Comparison of ENCODE assay signal across 14 cellular contexts in the genomic region with DNA sequence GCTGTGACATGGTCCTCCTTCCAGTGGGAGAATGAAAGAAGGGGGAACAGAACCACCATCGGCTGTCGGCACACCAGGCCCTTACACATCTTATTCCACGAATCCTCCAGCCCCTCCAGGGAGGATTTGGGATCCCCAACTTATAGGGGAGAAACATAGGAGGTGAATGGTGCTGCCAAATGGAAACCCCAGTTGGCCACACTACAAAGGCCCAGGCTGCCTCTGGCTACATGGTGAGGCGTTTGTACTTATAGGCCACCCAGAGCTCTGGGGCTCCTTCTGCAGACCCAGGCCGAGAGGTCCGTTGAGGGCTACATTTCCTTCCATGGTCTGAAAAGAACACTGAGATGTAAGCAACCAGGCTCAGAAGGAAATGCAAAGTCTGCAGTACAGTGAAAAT. TPM values are rescaled to one million over a fixed set of nuclear protein-coding genes. Genes with fewer than 3 reads are reported as not detected.
DNase-seq lines count a peak whose midpoint lies in the region; ATAC-seq and TF ChIP-seq lines count a peak whose summit lies in the region.
"Had no signal": no experiment of that assay in that cellular context is flagged by ENCODE, and none has a peak within 500 bp of the region (broad histone marks: within the 10 kb centered on the region; RNA-seq: fewer than 3 reads in every experiment).

No MANE protein-coding gene starts in this region.

- H3K9me3 ChIP-seq in SK-N-SH: no peaks in the 10 kb centered on the region
- H3K9me3 ChIP-seq in endodermal cell (ENCODE audit: control insufficient read depth, low read length): no peaks in the 10 kb centered on the region
- H3K9me3 ChIP-seq: colonic mucosa had no signal

- peaks cover 58% of the 10 kb centered on the region for H3K79me2 ChIP-seq in SK-N-SH (ENCODE audit: insufficient read depth)

- H3K27ac Mint-ChIP-seq in endodermal cell: peak overlapping the region; percentile 61
- no peak overlapping the region for H3K27ac Mint-ChIP-seq in neural crest cell (ENCODE audit: unreplicated experiment)
- peak overlapping the region; percentile 93 for H3K27ac Mint-ChIP-seq in type B pancreatic cell
- H3K27ac Mint-ChIP-seq in activated CD4-positive, alpha-beta T cell treated with anti-CD3 and anti-CD28 coated beads for 36 hours: no peak overlapping the region
- H3K27ac Mint-ChIP-seq in CD14-positive monocyte: peak overlapping the region in 1 of 7 donors; percentile 63
- H3K27ac Mint-ChIP-seq: activated naive CD4-positive, alpha-beta T cell treated with anti-CD3 and anti-CD28 coated beads, Interleukin-2, amount 10 ng/mL, durations not matched to agents 7 days and 5 days had no signal

- H2AFZ ChIP-seq in SK-N-SH (ENCODE audit: low read depth): no peak overlapping the region

- intact Hi-C loops in activated CD4-positive, alpha-beta T cell treated with anti-CD3 and anti-CD28 coated beads for 36 hours (cut with DNase I, micrococcal nuclease): no loop called here
- intact Hi-C loops in CD14-positive monocyte (cut with micrococcal nuclease): no loop called here

- CTCF ChIA-PET in SK-N-SH (lab: Yijun Ruan, JAX): interaction anchor here (1.3 to 1.7 kb wide), 3 partner anchors 10 to 53 kb away, joined by 3 to 13 read pairs (median 5); no protein-coding TSS in a partner anchor
- CTCF ChIA-PET in activated CD4-positive, alpha-beta T cell treated with anti-CD3 and anti-CD28 coated beads for 36 hours (lab: Charles Lee): no interaction called here

- TF ChIP-seq RAD21 in SK-N-SH (IDR thresholded peaks at IDR 0.05; ENCODE audit: low read length): no peak

- H3K4me1 Mint-ChIP-seq in endodermal cell (peaks cover 52% of the 10 kb centered on the region), neural crest cell (peaks cover 47% of the 10 kb centered on the region), type B pancreatic cell (ENCODE audit: unreplicated experiment) (peaks cover 42% of the 10 kb centered on the region), CD14-positive monocyte (peaks cover 13% of the 10 kb centered on the region)
- H3K4me1 Mint-ChIP-seq in activated CD4-positive, alpha-beta T cell treated with anti-CD3 and anti-CD28 coated beads for 36 hours: peaks cover 23% of the 10 kb centered on the region

- no peak overlapping the region for H3K4me3 ChIP-seq in SK-N-SH (ENCODE audit: low read depth in 2 of 2, low read length in 1 of 2)
- no peak overlapping the region for H3K4me3 ChIP-seq in endodermal cell (ENCODE audit: low read length)
- H3K4me3 ChIP-seq: colonic mucosa had no signal

- H3K27me3 ChIP-seq in SK-N-SH (ENCODE audit: insufficient read depth) (no peaks in the 10 kb centered on the region), endodermal cell (ENCODE audit: control insufficient read depth, insufficient read depth, low read length, poor library complexity, severe bottlenecking) (no peaks in the 10 kb centered on the region)
- H3K27me3 ChIP-seq: colonic mucosa had no signal

- TF ChIP-seq CTCF in SK-N-SH (IDR thresholded peaks at IDR 0.05) (no peak), endodermal cell (conservative IDR thresholded peaks at IDR 0.05) (no peak), neural crest cell (conservative IDR thresholded peaks at IDR 0.05) (no peak), type B pancreatic cell (conservative IDR thresholded peaks at IDR 0.05) (no peak), CD14-positive monocyte (IDR thresholded peaks at IDR 0.05) (no peak)

- H4K20me1 ChIP-seq in SK-N-SH (ENCODE audit: insufficient read depth): peaks cover 14% of the 10 kb centered on the region

- H3K27me3 Mint-ChIP-seq in endodermal cell (ENCODE audit: insufficient read depth): no peaks in the 10 kb centered on the region
- no peaks in the 10 kb centered on the region for H3K27me3 Mint-ChIP-seq in neural crest cell (ENCODE audit: low read depth)
- H3K27me3 Mint-ChIP-seq in type B pancreatic cell: no peaks in the 10 kb centered on the region
- H3K27me3 Mint-ChIP-seq in activated CD4-positive, alpha-beta T cell treated with anti-CD3 and anti-CD28 coated beads for 36 hours: no peaks in the 10 kb centered on the region
- peaks cover 24 to 36% (median 25%) of the 10 kb centered on the region in 3 donors for H3K27me3 Mint-ChIP-seq in CD14-positive monocyte (ENCODE audit: low read depth in 3 of 3)

- WGBS in SK-N-SH (ENCODE audit: low lambda C conversion rate): 94% methylated on average over 3 of the region's 6 CpGs
- 97% methylated on average over 3 to 6 of the region's 6 CpGs for WGBS in endodermal cell (ENCODE audit: insufficient coverage in 1 of 2, insufficient read length in 1 of 2), 2 experiments

- no peaks in the 10 kb centered on the region for H3K9me2 ChIP-seq in SK-N-SH

- no peak overlapping the region for H3K4me3 Mint-ChIP-seq in endodermal cell
- peak overlapping the region; percentile 15 for H3K4me3 Mint-ChIP-seq in neural crest cell
- no peak overlapping the region for H3K4me3 Mint-ChIP-seq in type B pancreatic cell
- H3K4me3 Mint-ChIP-seq in activated CD4-positive, alpha-beta T cell treated with anti-CD3 and anti-CD28 coated beads for 36 hours: no peak overlapping the region
- H3K4me3 Mint-ChIP-seq in CD14-positive monocyte: no peak overlapping the region
- H3K4me3 Mint-ChIP-seq: activated naive CD4-positive, alpha-beta T cell treated with anti-CD3 and anti-CD28 coated beads, Interleukin-2, amount 10 ng/mL, durations not matched to agents 7 days and 5 days had no signal

- POLR2A ChIA-PET in SK-N-SH (lab: Yijun Ruan, JAX): no interaction called here
- POLR2A ChIA-PET in activated CD4-positive, alpha-beta T cell treated with anti-CD3 and anti-CD28 coated beads for 36 hours (lab: Charles Lee): no interaction called here

- ATAC-seq in SK-N-SH treated with all-trans-retinoic acid at 6 μM for 48 hours: no peak
- no peak for ATAC-seq in activated CD4-positive, alpha-beta T cell treated with anti-CD3 and anti-CD28 coated beads for 36 hours

- H3K27ac ChIP-seq in SK-N-SH (ENCODE audit: low read depth in 2 of 2, low read length in 1 of 2) (peak overlapping the region in 1 of 2 experiments; percentile 99; a peak in 2 of 4 replicates), endodermal cell (ENCODE audit: low read depth, low read length) (no peak overlapping the region)
- H3K27ac ChIP-seq: 22Rv1, colonic mucosa had no signal

- H3F3A ChIP-seq in SK-N-SH (replicated peaks; ENCODE audit: insufficient read depth): peaks cover 91% of the 10 kb centered on the region

- peak overlapping the region; percentile 81 for H3K9ac ChIP-seq in SK-N-SH
- no peak overlapping the region for H3K9ac ChIP-seq in endodermal cell (ENCODE audit: extremely low read depth, low read length, poor library complexity, severe bottlenecking)

- H3K36me3 ChIP-seq in SK-N-SH (replicated peaks in 1 of 2; ENCODE audit: control insufficient read depth in 1 of 2, insufficient read depth in 2 of 2, low read length in 1 of 2) (peaks cover 74 to 79% of the 10 kb centered on the region in 2 experiments), endodermal cell (ENCODE audit: control insufficient read depth, insufficient read depth, low read length) (peaks cover 96% of the 10 kb centered on the region)

- H3K9me3 Mint-ChIP-seq in endodermal cell (no peaks in the 10 kb centered on the region), neural crest cell (no peaks in the 10 kb centered on the region), type B pancreatic cell (no peaks in the 10 kb centered on the region), CD14-positive monocyte (peaks cover 0 to 6% (median 0%) of the 10 kb centered on the region in 7 donors)
- no peaks in the 10 kb centered on the region for H3K9me3 Mint-ChIP-seq in activated CD4-positive, alpha-beta T cell treated with anti-CD3 and anti-CD28 coated beads for 36 hours (ENCODE audit: low read depth)
- H3K9me3 Mint-ChIP-seq: activated naive CD4-positive, alpha-beta T cell treated with anti-CD3 and anti-CD28 coated beads, Interleukin-2, amount 10 ng/mL, durations not matched to agents 7 days and 5 days had no signal

- TF ChIP-seq EP300 in SK-N-SH (IDR thresholded peaks at IDR 0.05; ENCODE audit: borderline replicate concordance in 1 of 2, low read depth in 1 of 2, low read length in 1 of 2): no peak

- DNase-seq in SK-N-SH (no peak), endodermal cell (peak; percentile 44), neural crest cell (ENCODE audit: low read depth, low spot score) (no peak), type B pancreatic cell (ENCODE audit: extremely low spot score, unreplicated experiment) (no peak), CD14-positive monocyte (ENCODE audit: low spot score) (no peak), NCI-H2081 treated with DMSO at 0.1 percent for 48 hours (lab: John Stamatoyannopoulos, UW) (no peak)
- no peak for DNase-seq in activated CD4-positive, alpha-beta T cell treated with anti-CD3 and anti-CD28 coated beads for 36 hours
- DNase-seq: activated naive CD4-positive, alpha-beta T cell treated with anti-CD3 and anti-CD28 coated beads, Interleukin-2, amount 10 ng/mL, durations not matched to agents 7 days and 5 days; colonic mucosa; HCEC 1CT; NCI-H2171; stimulated activated CD4-positive, alpha-beta T cell treated with anti-CD3 and anti-CD28 coated beads, Interleukin-2, amount 100 ng/mL, for 24 hours had no signal

- H3K36me3 Mint-ChIP-seq in endodermal cell (ENCODE audit: low read depth): peaks cover 78% of the 10 kb centered on the region
- H3K36me3 Mint-ChIP-seq in neural crest cell (ENCODE audit: low read depth): peaks cover 34% of the 10 kb centered on the region
- peaks cover 42% of the 10 kb centered on the region for H3K36me3 Mint-ChIP-seq in type B pancreatic cell
- no peaks in the 10 kb centered on the region for H3K36me3 Mint-ChIP-seq in activated CD4-positive, alpha-beta T cell treated with anti-CD3 and anti-CD28 coated beads for 36 hours (ENCODE audit: low read depth)
- H3K36me3 Mint-ChIP-seq in CD14-positive monocyte: no peaks in the 10 kb centered on the region
- H3K36me3 Mint-ChIP-seq: activated naive CD4-positive, alpha-beta T cell treated with anti-CD3 and anti-CD28 coated beads, Interleukin-2, amount 10 ng/mL, durations not matched to agents 7 days and 5 days had no signal

- H3K4me2 ChIP-seq in SK-N-SH: 0 out of 2 replicates have a peak overlapping the region, but pooled peaks have one; percentile 72

- H3K4me1 ChIP-seq in SK-N-SH (ENCODE audit: control insufficient read depth in 1 of 2, insufficient read depth in 2 of 2, low read depth in 1 of 2, low read length in 1 of 2) (peaks cover 23 to 92% of the 10 kb centered on the region in 2 experiments; a peak in 3 of 4 replicates), endodermal cell (ENCODE audit: control insufficient read depth, insufficient read depth, low read length) (peaks cover 48% of the 10 kb centered on the region)

TF ChIP-seq in SK-N-SH treated with all-trans-retinoic acid at 6 μM for 48 hours, 23 proteins besides CTCF, POLR2A, EP300 and RAD21 (continues in another document):
- no peak for TF ChIP-seq SNAI2 (CRISPR knock-in tag; IDR thresholded peaks at IDR 0.05)

RNA-seq across cellular contexts. Expression of gene AMOTL2, which starts 12.0 kb away (rescaled TPM):
- polyA plus RNA-seq in SK-N-SH (2012; rRNA removed) (163 and 185 TPM in 2 replicates), CD14-positive monocyte (not detected)
- polyA plus RNA-seq in SK-N-SH (2012; cell fraction: cytosol; rRNA removed): 91.0 and 115 TPM in 2 replicates
- 312 and 373 TPM in 2 replicates for polyA plus RNA-seq in SK-N-SH (2012; cell fraction: nucleus; rRNA removed)
- total RNA-seq in endodermal cell (100 to 1,000 TPM; 109 to 153 TPM), neural crest cell (55.6 and 59.5 TPM in 2 replicates), type B pancreatic cell (ENCODE audit: low replicate concordance) (79.2 and 122 TPM in 2 replicates)
- 59.2 TPM for polyA plus RNA-seq in endodermal cell (2013, experiment 1 of 2)
- polyA plus RNA-seq in endodermal cell (2013, experiment 2 of 2): 56.9 TPM
- total RNA-seq in activated CD4-positive, alpha-beta T cell treated with anti-CD3 and anti-CD28 coated beads for 36 hours: under 1 TPM; 0.32 to 0.42 TPM

Comparison
In these comparisons a context has a peak if more than half of its experiments do, and no peak if none do; other contexts are left out.
1. H3K27ac Mint-ChIP-seq: peak in endodermal cell (single experiment) and type B pancreatic cell (single experiment); none in neural crest cell (single experiment) and activated CD4-positive, alpha-beta T cell treated with anti-CD3 and anti-CD28 coated beads for 36 hours (single experiment).
2. RNA of gene AMOTL2, which starts 12.0 kb away (total RNA-seq): 109 to 153 TPM in endodermal cell, 79.2 to 122 TPM in type B pancreatic cell and 55.6 to 59.5 TPM in neural crest cell; 0.32 to 0.42 TPM in activated CD4-positive, alpha-beta T cell treated with anti-CD3 and anti-CD28 coated beads for 36 hours; every median in the first group is over 10 times any median in the second.